8 cellular contexts compared by ENCODE assay signal in the genomic region with DNA sequence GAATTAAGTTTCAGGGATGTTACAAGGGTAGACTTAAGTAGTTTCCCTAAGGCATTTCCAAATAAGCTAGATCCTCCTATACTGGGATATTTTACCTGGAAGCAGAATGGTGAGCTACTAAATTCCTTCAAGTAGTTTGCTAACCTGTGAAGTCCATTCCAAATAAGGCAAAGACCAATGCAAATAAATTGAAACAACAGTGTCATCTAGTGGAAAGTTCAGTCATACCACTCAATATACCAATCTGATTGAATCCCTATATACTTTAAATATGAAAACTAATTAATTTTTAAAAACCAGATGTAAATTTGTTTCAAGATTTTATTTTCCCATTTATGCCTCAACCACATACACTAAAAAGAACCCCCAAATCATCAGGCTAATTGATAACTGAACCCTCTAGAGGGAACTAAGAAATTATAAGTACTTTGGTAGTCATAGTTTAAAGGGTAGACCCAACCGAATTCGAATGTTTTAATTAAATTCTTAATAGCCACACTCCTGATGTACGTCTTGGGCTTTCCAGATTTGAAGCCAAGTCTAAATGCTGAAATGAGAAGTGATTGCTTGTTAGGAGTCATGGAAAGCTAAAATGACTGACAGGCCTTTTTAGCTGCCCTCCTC.
A peak's percentile ranks its signal among the peaks of the same experiment; 100 is the strongest.
DNase-seq lines count a peak whose midpoint lies in the region; ATAC-seq, FAIRE-seq and TF ChIP-seq lines count a peak whose summit lies in the region.

No MANE protein-coding gene starts in this region.

- no peak overlapping the region for H3K27ac ChIP-seq in hepatocyte
- no peak overlapping the region for H3K27ac ChIP-seq in upper lobe of left lung

- FAIRE-seq in GM18507 (lab: Jason Lieb, UNC): peak; percentile 38
- peak; percentile 74 for FAIRE-seq in TTC549 (lab: Jason Lieb, UNC)

- no peak overlapping the region for H2AFZ ChIP-seq in hepatocyte

- DNase-seq in ACHN: peak; percentile 47
- DNase-seq in GM18507 (ENCODE audit: extremely low spot score, insufficient read length, low read depth): no peak
- DNase-seq in Kasumi-1 (lab: John Stamatoyannopoulos, UW): peak; percentile 62 to 77
- DNase-seq in hepatocyte (ENCODE audit: low spot score): peak; percentile 38
- DNase-seq in upper lobe of left lung: no peak

- H3K4me2 ChIP-seq in hepatocyte: no peak overlapping the region

- 75% methylated on average over 3 of the region's 3 CpGs for WGBS in hepatocyte (ENCODE audit: low lambda C conversion rate, missing lambda C conversion rate)
- WGBS in upper lobe of left lung, 2 donors: 69% methylated on average over 3 of the region's 3 CpGs

- H3K79me2 ChIP-seq in hepatocyte: no peaks in the 10 kb centered on the region

- H3K9me2 ChIP-seq in hepatocyte (replicated peaks; ENCODE audit: insufficient read depth): no peaks in the 10 kb centered on the region

- no peaks in the 10 kb centered on the region for H3K36me3 ChIP-seq in hepatocyte (replicated peaks; ENCODE audit: insufficient read depth, low read depth)
- no peaks in the 10 kb centered on the region for H3K36me3 ChIP-seq in upper lobe of left lung

- no peaks in the 10 kb centered on the region for H3K27me3 ChIP-seq in hepatocyte
- no peaks in the 10 kb centered on the region for H3K27me3 ChIP-seq in upper lobe of left lung

- no peaks in the 10 kb centered on the region for H4K20me1 ChIP-seq in hepatocyte (ENCODE audit: insufficient read depth, poor library complexity, severe bottlenecking)

- ATAC-seq in upper lobe of left lung (ENCODE audit: low FRiP score in 2 of 2) (peak in 1 of 2 donors; percentile 64), GM19467 (IDR thresholded peaks at IDR 0.05; ENCODE audit: unreplicated experiment) (no peak), GM21381 (IDR thresholded peaks at IDR 0.05; ENCODE audit: unreplicated experiment) (no peak)

- in situ Hi-C loops in ACHN (cut with HindIII; ENCODE audit: low pct_ligation_motif_present, low pct_unique_long_range_greater_than_20kb, low sequenced_read_pairs): no loop called here

- H3K9me3 ChIP-seq in hepatocyte (ENCODE audit: low read depth) (no peaks in the 10 kb centered on the region), upper lobe of left lung (no peaks in the 10 kb centered on the region)

- TF ChIP-seq CTCF in hepatocyte (IDR thresholded peaks at IDR 0.05; ENCODE audit: poor library complexity) (peak; percentile 72), upper lobe of left lung (IDR thresholded peaks at IDR 0.05) (peak in 5 of 6 experiments; percentile 11 to 61 (median 38))

- no peak overlapping the region for H3K4me3 ChIP-seq in hepatocyte
- H3K4me3 ChIP-seq in upper lobe of left lung: no peak overlapping the region

- no peak for TF ChIP-seq EP300 in upper lobe of left lung (IDR thresholded peaks at IDR 0.05)

- TF ChIP-seq POLR2A in upper lobe of left lung (IDR thresholded peaks at IDR 0.05): no peak

- H3K4me1 ChIP-seq in hepatocyte (ENCODE audit: insufficient read depth): peaks cover 4% of the 10 kb centered on the region
- H3K4me1 ChIP-seq in upper lobe of left lung: no peaks in the 10 kb centered on the region

Comparison
In these comparisons a context has a peak if more than half of its experiments do, and no peak if none do; other contexts are left out.
1. DNase-seq: peak in ACHN (single experiment), Kasumi-1 (2 of 2) and hepatocyte (single experiment); none in GM18507 (single experiment) and upper lobe of left lung (0 of 2).